1 cellular context compared by ENCODE assay signal in the genomic region with DNA sequence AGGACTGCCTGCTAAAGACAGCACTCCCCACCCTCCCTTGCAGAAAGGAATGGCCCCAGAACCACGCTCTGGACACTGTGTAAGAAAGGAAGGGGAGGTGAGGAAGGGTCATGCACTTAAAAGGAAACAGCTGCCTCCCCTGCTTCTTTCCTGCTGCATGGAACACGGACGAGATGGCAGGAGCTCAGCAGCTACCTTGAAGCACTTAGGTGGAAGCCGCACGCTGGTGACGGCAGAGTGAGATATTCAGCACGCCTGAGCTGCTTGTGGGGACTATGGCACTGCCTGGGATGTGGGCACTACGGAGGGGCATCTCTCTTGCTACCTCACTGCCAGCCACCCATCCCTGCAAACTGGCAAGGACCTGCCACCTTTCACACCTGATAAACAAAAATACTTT.
TF ChIP-seq lines count a peak whose summit lies in the region.

No MANE protein-coding gene starts in this region.

TF ChIP-seq in SK-N-SH treated with all-trans-retinoic acid at 6 μM for 48 hours, 23 proteins besides CTCF, POLR2A, EP300 and RAD21 (continued from another document):
- TF ChIP-seq, protein P1, sequence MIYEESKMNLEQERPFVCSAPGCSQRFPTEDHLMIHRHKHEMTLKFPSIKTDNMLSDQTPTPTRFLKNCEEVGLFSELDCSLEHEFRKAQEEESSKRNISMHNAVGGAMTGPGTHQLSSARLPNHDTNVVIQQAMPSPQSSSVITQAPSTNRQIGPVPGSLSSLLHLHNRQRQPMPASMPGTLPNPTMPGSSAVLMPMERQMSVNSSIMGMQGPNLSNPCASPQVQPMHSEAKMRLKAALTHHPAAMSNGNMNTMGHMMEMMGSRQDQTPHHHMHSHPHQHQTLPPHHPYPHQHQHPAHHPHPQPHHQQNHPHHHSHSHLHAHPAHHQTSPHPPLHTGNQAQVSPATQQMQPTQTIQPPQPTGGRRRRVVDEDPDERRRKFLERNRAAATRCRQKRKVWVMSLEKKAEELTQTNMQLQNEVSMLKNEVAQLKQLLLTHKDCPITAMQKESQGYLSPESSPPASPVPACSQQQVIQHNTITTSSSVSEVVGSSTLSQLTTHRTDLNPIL (CRISPR knock-in tag; IDR thresholded peaks at IDR 0.05; ENCODE audit: low read depth) = no peak
- TF ChIP-seq SNAI2 (CRISPR knock-in tag; IDR thresholded peaks at IDR 0.05) = no peak
- no peak for TF ChIP-seq ZNF8 (CRISPR knock-in tag; IDR thresholded peaks at IDR 0.05)
- no peak for TF ChIP-seq ARNTL (CRISPR knock-in tag; IDR thresholded peaks at IDR 0.05; ENCODE audit: borderline replicate concordance, low read depth)
- TF ChIP-seq TCF4 (CRISPR knock-in tag; IDR thresholded peaks at IDR 0.05; ENCODE audit: borderline replicate concordance) = no peak
